Comparison of ENCODE assay signal across 19 cellular contexts in the genomic region with DNA sequence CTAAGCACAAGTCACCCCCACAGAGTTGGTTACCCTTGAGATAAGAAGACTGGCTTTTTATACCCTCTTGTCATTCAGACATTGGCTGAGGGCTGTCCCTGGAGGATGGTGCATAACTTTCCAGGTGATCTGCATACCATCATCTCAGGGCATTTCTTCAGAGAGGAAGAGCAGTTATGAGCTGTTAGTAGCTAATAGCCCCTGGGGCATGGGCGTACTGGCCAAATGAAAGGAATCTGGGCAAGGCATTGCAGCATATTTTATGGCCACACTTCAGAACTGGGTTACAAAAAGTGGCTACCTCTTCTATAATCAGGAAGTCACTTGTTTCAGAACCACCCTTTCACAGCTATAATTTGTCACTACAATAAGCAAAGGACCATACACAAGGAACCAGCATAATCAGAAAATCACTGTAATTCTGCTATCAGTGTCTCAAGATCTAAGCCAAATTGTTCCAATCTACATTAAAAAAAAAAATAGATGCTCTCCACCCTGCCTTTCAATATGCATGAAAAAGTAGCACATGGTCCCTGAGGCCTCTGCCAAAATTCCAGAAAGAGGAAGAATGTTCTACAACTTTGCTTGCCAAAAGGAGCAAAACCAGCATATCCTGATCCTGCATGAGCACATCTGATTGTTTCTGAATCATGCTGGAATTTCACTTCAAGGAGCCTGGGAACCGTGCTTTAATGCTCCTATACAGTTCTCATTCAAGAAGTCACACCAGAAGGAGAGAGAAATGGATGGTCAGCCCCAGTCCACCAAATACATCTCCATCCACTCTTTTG.
DNase-seq lines count a peak whose midpoint lies in the region; ATAC-seq, FAIRE-seq and TF ChIP-seq lines count a peak whose summit lies in the region.
"Had no signal": no experiment of that assay in that cellular context is flagged by ENCODE, and none has a peak within 500 bp of the region (broad histone marks: within the 10 kb centered on the region; RNA-seq: fewer than 3 reads in every experiment).

No MANE protein-coding gene starts in this region.

- no peaks in the 10 kb centered on the region for H3K27me3 Mint-ChIP-seq in HFFc6 (ENCODE audit: insufficient read depth)

- H3K9me3 Mint-ChIP-seq in HFFc6, result no peaks in the 10 kb centered on the region

- in situ Hi-C loops in brain microvascular endothelial cell (cut with HindIII; ENCODE audit: low pct_ligation_motif_present, low sequenced_read_pairs), result no loop called here

- H3K4me2 ChIP-seq in A549, result no peak overlapping the region

- peak overlapping the region; percentile 29; the same call in 1 of the 2 replicates for H3K27ac Mint-ChIP-seq in HFFc6
- H3K27ac Mint-ChIP-seq: T-cell had no signal

- TF ChIP-seq EP300 in A549 (IDR thresholded peaks at IDR 0.05), result no peak

- H3K27ac ChIP-seq in A549, result peak overlapping the region; percentile 49 to 87
- no peak overlapping the region for H3K27ac ChIP-seq in brain microvascular endothelial cell
- H3K27ac ChIP-seq in A673 (ENCODE audit: low read depth, low read length, poor library complexity, severe bottlenecking), result no peak overlapping the region
- H3K27ac ChIP-seq: 22Rv1, heart left ventricle, parathyroid adenoma had no signal

- no peak for TF ChIP-seq POLR2A in A549 (IDR thresholded peaks at IDR 0.05; ENCODE audit: low read length)

- CTCF ChIA-PET in A549 (lab: Yijun Ruan, JAX), result interaction anchor here (1.6 kb wide), 1 partner anchor 10 kb away, joined by 4 read pairs; no protein-coding TSS in a partner anchor
- CTCF ChIA-PET in A673 (lab: Charles Lee), result no interaction called here

- H3K4me1 ChIP-seq in A549 (peaks cover 43% of the 10 kb centered on the region), A673 (ENCODE audit: insufficient read depth, low read length, poor library complexity, severe bottlenecking) (no peaks in the 10 kb centered on the region)
- H3K4me1 ChIP-seq: heart left ventricle, parathyroid adenoma had no signal

- H3K27me3 ChIP-seq in brain microvascular endothelial cell (replicated peaks) (no peaks in the 10 kb centered on the region), A673 (replicated peaks; ENCODE audit: insufficient read depth, low read depth, low read length, poor library complexity) (no peaks in the 10 kb centered on the region)
- H3K27me3 ChIP-seq: heart left ventricle had no signal

- no peak for ATAC-seq in A549
- ATAC-seq in HG03097 (IDR thresholded peaks at IDR 0.05; ENCODE audit: low FRiP score, unreplicated experiment), result no peak
- ATAC-seq: heart left ventricle, T-cell had no signal

- DNase-seq in A549 (ENCODE audit: low read depth in 1 of 2, low spot score in 1 of 2) (no peak), HFFc6 (peak; percentile 62), brain microvascular endothelial cell (peak; percentile 22), foreskin fibroblast (peak; percentile 60 to 78), A673 (ENCODE audit: low spot score) (no peak), medulla oblongata (ENCODE audit: extremely low spot score) (no peak), KG1 (lab: John Stamatoyannopoulos, UW) (no peak)
- DNase-seq: activated CD4-positive, CD25-positive, alpha-beta regulatory T cell treated with anti-CD3 and anti-CD28 coated beads, Interleukin-2, amount 50 U/mL, for 72 hours; activated naive CD4-positive, alpha-beta T cell treated with Interleukin-2 at 50 U/mL for 16 hours; COR-L47; effector memory CD4-positive, alpha-beta T cell; GF-D8; heart left ventricle; RPMI8226; stimulated activated CD4-positive, alpha-beta T cell treated with anti-CD3 and anti-CD28 coated beads, Interleukin-15, amount 100 ng/mL, for 24 hours; T-cell had no signal

- no peak for TF ChIP-seq RAD21 in A549 (conservative IDR thresholded peaks at IDR 0.05 in 1 of 2, IDR thresholded peaks at IDR 0.05 in 1 of 2)

- no peaks in the 10 kb centered on the region for H3K36me3 Mint-ChIP-seq in HFFc6 (ENCODE audit: low read depth)
- H3K36me3 Mint-ChIP-seq: T-cell had no signal

- H3K9me3 ChIP-seq in A549 (no peaks in the 10 kb centered on the region), A673 (ENCODE audit: low read depth, low read length, poor library complexity, severe bottlenecking) (no peaks in the 10 kb centered on the region)
- H3K9me3 ChIP-seq: heart left ventricle had no signal

- FAIRE-seq in A549 (lab: Jason Lieb, UNC), result no peak

- H3K4me3 ChIP-seq in A549, result no peak overlapping the region
- H3K4me3 ChIP-seq in brain microvascular endothelial cell (ENCODE audit: low read depth, low read length), result no peak overlapping the region
- H3K4me3 ChIP-seq in foreskin fibroblast (ENCODE audit: low read depth in 1 of 2, low read length in 2 of 2), result no peak overlapping the region
- no peak overlapping the region for H3K4me3 ChIP-seq in A673 (ENCODE audit: low read depth, low read length, poor library complexity, severe bottlenecking)
- H3K4me3 ChIP-seq: heart left ventricle had no signal

- WGBS in A549 (ENCODE audit: missing lambda C conversion rate), result 55% methylated on average over 2 of the region's 2 CpGs

- H3K4me1 Mint-ChIP-seq in HFFc6 (ENCODE audit: low read depth), result peaks cover 29% of the 10 kb centered on the region
- H3K4me1 Mint-ChIP-seq: T-cell had no signal

- no peaks in the 10 kb centered on the region for H3K36me3 ChIP-seq in brain microvascular endothelial cell (replicated peaks)
- H3K36me3 ChIP-seq in A673 (ENCODE audit: insufficient read depth, low read length, poor library complexity, severe bottlenecking), result no peaks in the 10 kb centered on the region
- H3K36me3 ChIP-seq: heart left ventricle had no signal

- intact Hi-C loops in A673 (cut with micrococcal nuclease; ENCODE audit: unreplicated experiment), result no loop called here

- no peak for TF ChIP-seq CTCF in A549 (IDR thresholded peaks at IDR 0.05)
- TF ChIP-seq CTCF in HFFc6 (IDR thresholded peaks at IDR 0.05), result no peak
- TF ChIP-seq CTCF in brain microvascular endothelial cell (IDR thresholded peaks at IDR 0.05; ENCODE audit: low read depth, low read length, missing control alignments), result no peak
- TF ChIP-seq CTCF in foreskin fibroblast (IDR thresholded peaks at IDR 0.05; ENCODE audit: low read depth, low read length), result no peak
- TF ChIP-seq CTCF in A673 (conservative IDR thresholded peaks at IDR 0.05; ENCODE audit: low read depth, low read length), result no peak

- POLR2A ChIA-PET in A549 (lab: Yijun Ruan, JAX), result no interaction called here
- POLR2A ChIA-PET in A673 (lab: Charles Lee; ENCODE audit: low non-redundant PET), result no interaction called here

- no TSS peak for BruUV-seq in A673 (replicated peaks; lab: Mats Ljungman, UMichigan)

- no peak overlapping the region for H3K4me3 Mint-ChIP-seq in HFFc6
- H3K4me3 Mint-ChIP-seq: T-cell had no signal

TF ChIP-seq in A549, 52 proteins besides CTCF, POLR2A, EP300 and RAD21:
- TF ChIP-seq MAZ (IDR thresholded peaks at IDR 0.05; ENCODE audit: borderline replicate concordance, low read depth, low read length) (no peak), CHD4 (IDR thresholded peaks at IDR 0.05; ENCODE audit: borderline replicate concordance) (no peak), HOXB13 (CRISPR knock-in tag; IDR thresholded peaks at IDR 0.05; ENCODE audit: low read depth) (no peak), FOSB (CRISPR knock-in tag; IDR thresholded peaks at IDR 0.05) (no peak), RFX5 (IDR thresholded peaks at IDR 0.05) (no peak), ZSCAN20 (CRISPR knock-in tag; IDR thresholded peaks at IDR 0.05) (no peak), MYC (IDR thresholded peaks at IDR 0.05; ENCODE audit: borderline replicate concordance, low read length) (no peak), HOXB5 (CRISPR knock-in tag; IDR thresholded peaks at IDR 0.05) (no peak), FOSL2 (IDR thresholded peaks at IDR 0.05) (no peak), FOSL2 (CRISPR knock-in tag; IDR thresholded peaks at IDR 0.05) (no peak), BHLHE40 (IDR thresholded peaks at IDR 0.05; ENCODE audit: low read depth, low read length) (no peak), GATA3 (IDR thresholded peaks at IDR 0.05; ENCODE audit: borderline replicate concordance) (no peak), CEBPB (IDR thresholded peaks at IDR 0.05) (no peak), CBX8 (IDR thresholded peaks at IDR 0.05) (no peak)
TF ChIP-seq in A549: peak in this region for 0.

Comparison
In these comparisons a context has a peak if more than half of its experiments do, and no peak if none do; other contexts are left out.
1. DNase-seq: peak in HFFc6 (single experiment), brain microvascular endothelial cell (single experiment) and foreskin fibroblast (2 of 2); none in A549 (0 of 2), A673 (single experiment), medulla oblongata (single experiment) and KG1 (single experiment).
2. H3K27ac ChIP-seq: peak in A549 (2 of 2); none in brain microvascular endothelial cell (single experiment) and A673 (single experiment).